8 cellular contexts compared by ENCODE assay signal in the genomic region with DNA sequence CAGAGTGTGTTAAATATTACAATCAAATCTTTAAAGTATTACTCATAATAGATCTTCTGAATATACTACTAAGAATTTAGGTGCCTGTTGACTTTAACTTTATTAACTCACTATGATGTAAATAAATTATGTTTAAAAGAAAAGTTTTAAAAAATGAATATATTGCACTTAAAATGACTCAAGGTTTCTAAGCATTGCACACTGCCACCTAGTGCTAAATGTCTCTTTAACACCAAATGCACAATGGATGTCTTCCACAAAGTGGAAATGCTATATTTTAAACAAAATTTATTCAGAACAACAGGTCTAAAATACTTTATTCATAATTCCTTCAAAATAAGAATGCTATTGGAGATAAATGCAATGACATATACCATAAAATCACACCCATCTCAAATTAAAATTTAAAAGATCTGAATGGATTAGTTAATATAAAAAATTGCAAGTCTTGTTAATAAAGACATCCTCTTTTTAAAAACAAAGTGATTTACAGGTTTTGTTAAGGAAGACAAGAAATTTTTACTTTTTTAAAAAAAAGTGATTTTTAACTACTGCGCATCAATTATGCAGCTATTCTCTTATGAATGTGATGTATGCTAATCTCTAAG. TPM values are rescaled to one million over a fixed set of nuclear protein-coding genes. Genes with fewer than 3 reads are reported as not detected.
A peak's percentile ranks its signal among the peaks of the same experiment; 100 is the strongest.
DNase-seq lines count a peak whose midpoint lies in the region; ATAC-seq, FAIRE-seq and TF ChIP-seq lines count a peak whose summit lies in the region.

No MANE protein-coding gene starts in this region.

- TF ChIP-seq POLR2A in heart left ventricle (IDR thresholded peaks at IDR 0.05) (no peak), endothelial cell of umbilical vein (IDR thresholded peaks at IDR 0.05; ENCODE audit: low read depth, low read length) (no peak)

- CTCF ChIA-PET in endothelial cell of umbilical vein (lab: Charles Lee) = interaction anchor here (1.0 to 1.6 kb wide), 6 partner anchors 10 to 1495 kb away, joined by 3 to 7 read pairs (median 4); no protein-coding TSS in a partner anchor

- H3K27ac ChIP-seq in heart left ventricle = no peak overlapping the region
- H3K27ac ChIP-seq in OCI-LY1 (ENCODE audit: low read depth, low read length, poor library complexity, severe bottlenecking) = no peak overlapping the region
- H3K27ac ChIP-seq in endothelial cell of umbilical vein (ENCODE audit: insufficient read depth, low read depth, low read length) = no peak overlapping the region

- H3K79me2 ChIP-seq in OCI-LY1 (ENCODE audit: insufficient read depth, low read length) (no peaks in the 10 kb centered on the region), endothelial cell of umbilical vein (ENCODE audit: control insufficient read depth, insufficient read depth, low read length) (no peaks in the 10 kb centered on the region)

- H3K4me2 ChIP-seq in OCI-LY1 (ENCODE audit: low read length) (no peak overlapping the region), endothelial cell of umbilical vein (ENCODE audit: insufficient read depth, low read length) (no peak overlapping the region)

- no peaks in the 10 kb centered on the region for H3K9me3 ChIP-seq in heart left ventricle
- H3K9me3 ChIP-seq in OCI-LY1 (ENCODE audit: low read length) = no peaks in the 10 kb centered on the region
- no peaks in the 10 kb centered on the region for H3K9me3 ChIP-seq in endothelial cell of umbilical vein (replicated peaks; ENCODE audit: control insufficient read depth, insufficient read depth, low read length)

- WGBS in heart left ventricle, 4 donors = 38 to 89% (median 84%) methylated on average over 1 of the region's 1 CpG

- intact Hi-C loops in heart left ventricle (cut with DNase I) = loop anchor here in 9 of 10 donors (2.0 to 10.0 kb wide), 12 partner anchors 486 to 1686 kb away; no protein-coding TSS in a partner anchor
- intact Hi-C loops in Right ventricle myocardium inferior (cut with DNase I) = loop anchor here (10.0 kb wide), 2 partner anchors 576 to 1686 kb away; no protein-coding TSS in a partner anchor
- intact Hi-C loops in endothelial cell of umbilical vein (cut with micrococcal nuclease) = loop anchor here (1.0 to 10.0 kb wide), 7 partner anchors 118 to 1493 kb away; a partner anchor contains a TSS

- H3K4me3 ChIP-seq in heart left ventricle = no peak overlapping the region
- no peak overlapping the region for H3K4me3 ChIP-seq in OCI-LY1 (ENCODE audit: low read depth, low read length, poor library complexity, severe bottlenecking)
- H3K4me3 ChIP-seq in endothelial cell of umbilical vein (replicated peaks in 1 of 3; ENCODE audit: insufficient read depth in 1 of 3, low read depth in 1 of 3, low read length in 3 of 3) = no peak overlapping the region

- FAIRE-seq in endothelial cell of umbilical vein (lab: Jason Lieb, UNC) = peak; percentile 48

- DNase-seq in heart left ventricle (no peak), Right ventricle myocardium inferior (ENCODE audit: missing footprints) (no peak), endothelial cell of umbilical vein (ENCODE audit: low read depth, low spot score) (peak; percentile 62), renal cortical epithelial cell (ENCODE audit: low read depth) (peak; percentile 57)
- DNase-seq in activated T-cell treated with anti-CD3 and anti-CD28 coated beads, Interleukin-2, amount 50 U/mL, for 48 hours = no peak

- no peaks in the 10 kb centered on the region for H4K20me1 ChIP-seq in OCI-LY1 (ENCODE audit: insufficient read depth, low read length)
- H4K20me1 ChIP-seq in endothelial cell of umbilical vein (replicated peaks; ENCODE audit: control insufficient read depth, extremely low read depth, insufficient read depth, low read length) = no peaks in the 10 kb centered on the region

- H3K9ac ChIP-seq in OCI-LY1 (ENCODE audit: low read length) (no peak overlapping the region), endothelial cell of umbilical vein (replicated peaks; ENCODE audit: extremely low read depth, insufficient read depth, low read length) (no peak overlapping the region)

- H3K4me1 ChIP-seq in heart left ventricle (peaks cover 0 to 15% (median 0%) of the 10 kb centered on the region in 12 donors), OCI-LY1 (ENCODE audit: insufficient read depth, low read length, severe bottlenecking) (no peaks in the 10 kb centered on the region), endothelial cell of umbilical vein (ENCODE audit: control insufficient read depth, extremely low read depth, insufficient read depth, low read length) (no peaks in the 10 kb centered on the region)

- H3K36me3 ChIP-seq in heart left ventricle (no peaks in the 10 kb centered on the region), OCI-LY1 (ENCODE audit: insufficient read depth, low read length) (no peaks in the 10 kb centered on the region), endothelial cell of umbilical vein (ENCODE audit: control insufficient read depth in 2 of 2, extremely low read depth in 1 of 2, insufficient read depth in 2 of 2, low read length in 2 of 2) (no peaks in the 10 kb centered on the region)

- BruUV-seq in endothelial cell of umbilical vein (replicated peaks; lab: Mats Ljungman, UMichigan) = no TSS peak

- TF ChIP-seq CTCF in heart left ventricle (IDR thresholded peaks at IDR 0.05) = peak; percentile 46 to 73 (median 66)
- peak; percentile 45 for TF ChIP-seq CTCF in OCI-LY1 (IDR thresholded peaks at IDR 0.05; ENCODE audit: low read length)
- peak; percentile 47 for TF ChIP-seq CTCF in endothelial cell of umbilical vein (IDR thresholded peaks at IDR 0.05; ENCODE audit: extremely low read depth in 1 of 2, insufficient read depth in 1 of 2, low read depth in 1 of 2, low read length in 2 of 2)

- no peaks in the 10 kb centered on the region for H3K9me1 ChIP-seq in endothelial cell of umbilical vein (replicated peaks; ENCODE audit: control insufficient read depth, extremely low read depth, insufficient read depth, low read length)

- ATAC-seq in heart left ventricle (no peak), Right ventricle myocardium inferior (no peak), HG03457 (IDR thresholded peaks at IDR 0.05; ENCODE audit: unreplicated experiment) (no peak), HG02840 (IDR thresholded peaks at IDR 0.05; ENCODE audit: low FRiP score, unreplicated experiment) (no peak)

- POLR2A ChIA-PET in endothelial cell of umbilical vein (lab: Charles Lee) = no interaction called here

- no peaks in the 10 kb centered on the region for H3K9me2 ChIP-seq in OCI-LY1 (ENCODE audit: low read depth, low read length)

- no peaks in the 10 kb centered on the region for H3F3A ChIP-seq in OCI-LY1 (ENCODE audit: insufficient read depth, low read length)

- H3K27me3 ChIP-seq in heart left ventricle (peaks cover 0 to 17% (median 0%) of the 10 kb centered on the region in 9 donors), OCI-LY1 (ENCODE audit: insufficient read depth, low read length) (no peaks in the 10 kb centered on the region), endothelial cell of umbilical vein (ENCODE audit: control insufficient read depth in 2 of 2, insufficient read depth in 2 of 2, low read length in 2 of 2) (peaks cover 0 to 6% of the 10 kb centered on the region in 2 experiments)

- H2AFZ ChIP-seq in OCI-LY1 (ENCODE audit: low read length) = no peak overlapping the region
- no peak overlapping the region for H2AFZ ChIP-seq in endothelial cell of umbilical vein (ENCODE audit: low read depth, low read length)

- dilution Hi-C loops in endothelial cell of umbilical vein (cut with MboI; ENCODE audit: extremely low pct_ligation_motif_present, low sequenced_read_pairs) = no loop called here

TF ChIP-seq in endothelial cell of umbilical vein, 7 proteins besides CTCF, POLR2A, EP300 and RAD21:
- no peak for TF ChIP-seq MYC (IDR thresholded peaks at IDR 0.05; ENCODE audit: low read depth, low read length)
- no peak for TF ChIP-seq EZH2 (IDR thresholded peaks at IDR 0.05; ENCODE audit: borderline replicate concordance, low read depth, low read length, severe bottlenecking)
- TF ChIP-seq GATA2 (IDR thresholded peaks at IDR 0.05; ENCODE audit: insufficient read depth, insufficient read length, low read depth, low read length) = no peak
- TF ChIP-seq, protein P1, sequence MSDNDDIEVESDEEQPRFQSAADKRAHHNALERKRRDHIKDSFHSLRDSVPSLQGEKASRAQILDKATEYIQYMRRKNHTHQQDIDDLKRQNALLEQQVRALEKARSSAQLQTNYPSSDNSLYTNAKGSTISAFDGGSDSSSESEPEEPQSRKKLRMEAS (IDR thresholded peaks at IDR 0.05; ENCODE audit: insufficient read depth, insufficient read length) = no peak
- TF ChIP-seq JUN (IDR thresholded peaks at IDR 0.05; ENCODE audit: borderline replicate concordance, insufficient read depth, insufficient read length, low read depth) = no peak
- no peak for TF ChIP-seq POLR2AphosphoS5 (IDR thresholded peaks at IDR 0.05; ENCODE audit: insufficient read depth, low read depth, low read length)
- TF ChIP-seq FOS (IDR thresholded peaks at IDR 0.05; ENCODE audit: borderline replicate concordance, insufficient read depth, low read length) = no peak

RNA-seq across cellular contexts. Expression of a gene that starts 5.5 kb away (rescaled TPM):
- 100 to 1,000 TPM in 1 of 9 donors, 10 to 100 TPM in 8; 21.9 to 128 (median 39.8) TPM for total RNA-seq in heart left ventricle
- polyA plus RNA-seq in heart left ventricle = 10 to 100 TPM in 1 of 2 donors, 1 to 10 TPM in 1; 5.5 to 15.3 TPM
- total RNA-seq in Right ventricle myocardium inferior = 12.1 TPM
- total RNA-seq in endothelial cell of umbilical vein = 2.8 and 3.1 TPM in 2 replicates
- 0.35 and 0.41 TPM in 2 replicates for polyA plus RNA-seq in endothelial cell of umbilical vein
- polyA plus RNA-seq in endothelial cell of umbilical vein (2011; cell fraction: cytosol; rRNA removed) = 0.71 and 0.96 TPM in 2 replicates
- 1.4 and 2.1 TPM in 2 replicates for polyA plus RNA-seq in endothelial cell of umbilical vein (2011; cell fraction: nucleus; rRNA removed)
- polyA plus RNA-seq in endothelial cell of umbilical vein (2012) = 2.8 and 3.4 TPM in 2 replicates
- 3.5 and 7.1 TPM in 2 replicates for polyA minus RNA-seq in endothelial cell of umbilical vein
- polyA minus RNA-seq in endothelial cell of umbilical vein (2011; cell fraction: cytosol; rRNA and poly(A)+ RNA removed) = not detected
- polyA minus RNA-seq in endothelial cell of umbilical vein (2011; cell fraction: nucleus; rRNA and poly(A)+ RNA removed) = 12.8 and 16.1 TPM in 2 replicates
- 16.1 and 16.6 TPM in 2 replicates for total RNA-seq in renal cortical epithelial cell

Comparison
In these comparisons a context has a peak if more than half of its experiments do, and no peak if none do; other contexts are left out.
1. DNase-seq: peak in endothelial cell of umbilical vein (single experiment) and renal cortical epithelial cell (single experiment); none in heart left ventricle (0 of 5), Right ventricle myocardium inferior (single experiment) and activated T-cell treated with anti-CD3 and anti-CD28 coated beads, Interleukin-2, amount 50 U/mL, for 48 hours (0 of 2).
2. Peak in every context shown above with its lines, with median percentiles within 50 percentile points of each other: CTCF ChIP-seq.